22 cellular contexts compared by ENCODE assay signal in genomic region chr6:143233563-143234285, GRCh38.
DNase-seq lines count a peak whose midpoint lies in the region; ATAC-seq, FAIRE-seq and TF ChIP-seq lines count a peak whose summit lies in the region.
"Had no signal": no experiment of that assay in that cellular context is flagged by ENCODE, and none has a peak within 500 bp of the region (broad histone marks: within the 10 kb centered on the region; RNA-seq: fewer than 3 reads in every experiment).

No MANE protein-coding gene starts in this region.

- TF ChIP-seq POLR2A in GM12878 (IDR thresholded peaks at IDR 0.05; ENCODE audit: low read depth, low read length) (no peak), testis (IDR thresholded peaks at IDR 0.05) (no peak)

- no TSS peak for BruUV-seq in GM12878 (replicated peaks; lab: Mats Ljungman, UMichigan)

- H3K27ac Mint-ChIP-seq in activated naive CD4-positive, alpha-beta T cell treated with anti-CD3 and anti-CD28 coated beads, Interleukin-2, amount 10 ng/mL, durations not matched to agents 7 days and 5 days, result no peak overlapping the region
- H3K27ac Mint-ChIP-seq: activated CD4-positive, alpha-beta T cell treated with anti-CD3 and anti-CD28 coated beads for 36 hours; activated T-cell treated with anti-CD3 and anti-CD28 coated beads, Interleukin-2, amount 50 U/mL, for 24 hours; CD4-positive, CD25-positive, alpha-beta regulatory T cell; stimulated activated effector memory CD8-positive, alpha-beta T cell treated with anti-CD3 and anti-CD28 coated beads, Interleukin-12 subunit alpha, Interleukin-12 subunit beta, amount 100 ng/mL, for 72 hours had no signal

- no peak overlapping the region for H3K9ac ChIP-seq in GM12878 (ENCODE audit: control insufficient read depth, insufficient read depth, low read length)
- H3K9ac ChIP-seq: KMS-11 had no signal

- RAD21 ChIA-PET in GM12878 (lab: Charles Lee; ENCODE audit: unreplicated experiment), result interaction anchor here (0.6 to 3.4 kb wide), 4 partner anchors 12 to 759 kb away, joined by 3 to 30 read pairs (median 8); no protein-coding TSS in a partner anchor

- H3K9me3 ChIP-seq in GM12878 (replicated peaks; ENCODE audit: control insufficient read depth, insufficient read depth, low read length), result no peaks in the 10 kb centered on the region
- no peaks in the 10 kb centered on the region for H3K9me3 ChIP-seq in testis
- H3K9me3 ChIP-seq: prostate gland, sigmoid colon, upper lobe of right lung had no signal

- no peaks in the 10 kb centered on the region for H3K36me3 Mint-ChIP-seq in activated naive CD4-positive, alpha-beta T cell treated with anti-CD3 and anti-CD28 coated beads, Interleukin-2, amount 10 ng/mL, durations not matched to agents 7 days and 5 days
- H3K36me3 Mint-ChIP-seq: CD4-positive, CD25-positive, alpha-beta regulatory T cell; stimulated activated effector memory CD8-positive, alpha-beta T cell treated with anti-CD3 and anti-CD28 coated beads, Interleukin-12 subunit alpha, Interleukin-12 subunit beta, amount 100 ng/mL, for 72 hours had no signal

- TF ChIP-seq CTCF in GM12878 (IDR thresholded peaks at IDR 0.05 in 2 of 3, conservative IDR thresholded peaks at IDR 0.05 in 1 of 3; ENCODE audit: control insufficient read depth in 2 of 3, extremely low read depth in 1 of 3, insufficient read depth in 1 of 3, low read depth in 3 of 3, low read length in 3 of 3) (no peak), testis (IDR thresholded peaks at IDR 0.05) (no peak)

- H3K4me3 ChIP-seq in GM12878 (no peak overlapping the region), testis (no peak overlapping the region)
- H3K4me3 ChIP-seq: prostate gland, sigmoid colon, upper lobe of right lung had no signal

- no peaks in the 10 kb centered on the region for H4K20me1 ChIP-seq in GM12878 (ENCODE audit: control insufficient read depth, insufficient read depth)

- no peak overlapping the region for H3K4me2 ChIP-seq in GM12878 (ENCODE audit: control insufficient read depth, insufficient read depth)
- H3K4me2 ChIP-seq: KMS-11 had no signal

- ATAC-seq in GM12878 (peak; percentile 33; the same call in 2 of the 3 replicates), HG02642 (IDR thresholded peaks at IDR 0.05; ENCODE audit: poor library complexity, unreplicated experiment) (no peak)
- ATAC-seq: activated CD4-positive, alpha-beta T cell treated with anti-CD3 and anti-CD28 coated beads for 36 hours; left colon had no signal

- H3K4me3 Mint-ChIP-seq in activated naive CD4-positive, alpha-beta T cell treated with anti-CD3 and anti-CD28 coated beads, Interleukin-2, amount 10 ng/mL, durations not matched to agents 7 days and 5 days, result no peak overlapping the region
- H3K4me3 Mint-ChIP-seq: activated CD4-positive, alpha-beta T cell treated with anti-CD3 and anti-CD28 coated beads for 36 hours; activated T-cell treated with anti-CD3 and anti-CD28 coated beads, Interleukin-2, amount 50 U/mL, for 24 hours; CD4-positive, CD25-positive, alpha-beta regulatory T cell; stimulated activated effector memory CD8-positive, alpha-beta T cell treated with anti-CD3 and anti-CD28 coated beads, Interleukin-12 subunit alpha, Interleukin-12 subunit beta, amount 100 ng/mL, for 72 hours had no signal

- CTCF ChIA-PET in GM12878 (lab: Yijun Ruan, JAX), result interaction anchor here (0.7 to 4.7 kb wide), 8 partner anchors 12 to 541 kb away, joined by 3 to 59 read pairs (median 8); no protein-coding TSS in a partner anchor
- CTCF ChIA-PET in activated naive CD4-positive, alpha-beta T cell treated with anti-CD3 and anti-CD28 coated beads, Interleukin-2, amount 10 ng/mL, durations not matched to agents 7 days and 5 days (lab: Charles Lee), result interaction anchor here (0.8 to 2.2 kb wide), 3 partner anchors 193 to 679 kb away, joined by 3 to 20 read pairs (median 3); no protein-coding TSS in a partner anchor

- no peak overlapping the region for H2AFZ ChIP-seq in GM12878 (ENCODE audit: control insufficient read depth, low read depth, low read length)

- peak; percentile 91 for FAIRE-seq in GM12878 (lab: Jason Lieb, UNC)
- FAIRE-seq: H54 had no signal

- H3K36me3 ChIP-seq in GM12878 (ENCODE audit: control insufficient read depth in 2 of 2, insufficient read depth in 2 of 2, low read length in 1 of 2) (no peaks in the 10 kb centered on the region), testis (ENCODE audit: low read depth, missing control alignments) (no peaks in the 10 kb centered on the region)
- H3K36me3 ChIP-seq: brain microvascular endothelial cell, prostate gland, sigmoid colon, upper lobe of right lung had no signal

- TF ChIP-seq RAD21 in GM12878 (IDR thresholded peaks at IDR 0.05; ENCODE audit: insufficient read depth, low read depth, low read length), result no peak

- SMC1A ChIA-PET in GM12878 (lab: Charles Lee; ENCODE audit: uncharacterized antibody, unreplicated experiment), result interaction anchor here (0.6 to 4.7 kb wide), 7 partner anchors 10 to 540 kb away, joined by 3 to 54 read pairs (median 6); no protein-coding TSS in a partner anchor

- intact Hi-C loops in GM12878 (cut with micrococcal nuclease; ENCODE audit: unreplicated experiment), result loop anchor here (1.0 to 10.0 kb wide), 4 partner anchors 104 to 541 kb away; no protein-coding TSS in a partner anchor
- intact Hi-C loops in testis (cut with DNase I; ENCODE audit: low total_unique reads), result no loop called here

- H3K27me3 ChIP-seq in GM12878 (replicated peaks in 1 of 2; ENCODE audit: control insufficient read depth in 2 of 2, insufficient read depth in 2 of 2, low read length in 1 of 2), result no peaks in the 10 kb centered on the region
- H3K27me3 ChIP-seq in testis, result no peaks in the 10 kb centered on the region
- H3K27me3 ChIP-seq: brain microvascular endothelial cell, sigmoid colon, upper lobe of right lung had no signal

- WGBS in GM12878 (ENCODE audit: insufficient coverage, insufficient replicate concordance, low lambda C conversion rate, missing lambda C conversion rate), result 78% methylated on average over 7 of the region's 7 CpGs
- 56 to 57% methylated on average over 7 of the region's 7 CpGs for WGBS in testis, 2 donors

- H3K27ac ChIP-seq in GM12878 (ENCODE audit: control insufficient read depth, insufficient read depth), result no peak overlapping the region
- H3K27ac ChIP-seq in testis, result no peak overlapping the region
- H3K27ac ChIP-seq: brain microvascular endothelial cell, KMS-11, prostate gland, sigmoid colon, upper lobe of right lung had no signal

- no peaks in the 10 kb centered on the region for H3K4me1 Mint-ChIP-seq in activated naive CD4-positive, alpha-beta T cell treated with anti-CD3 and anti-CD28 coated beads, Interleukin-2, amount 10 ng/mL, durations not matched to agents 7 days and 5 days
- H3K4me1 Mint-ChIP-seq: activated CD4-positive, alpha-beta T cell treated with anti-CD3 and anti-CD28 coated beads for 36 hours; CD4-positive, CD25-positive, alpha-beta regulatory T cell; stimulated activated effector memory CD8-positive, alpha-beta T cell treated with anti-CD3 and anti-CD28 coated beads, Interleukin-12 subunit alpha, Interleukin-12 subunit beta, amount 100 ng/mL, for 72 hours had no signal

- in situ Hi-C loops in GM12878 (cut with MboI), result no loop called here

- H3K4me1 ChIP-seq in GM12878 (ENCODE audit: control insufficient read depth, insufficient read depth, low read length) (no peaks in the 10 kb centered on the region), testis (peaks cover 4% of the 10 kb centered on the region)
- H3K4me1 ChIP-seq: prostate gland, sigmoid colon, upper lobe of right lung had no signal

- H3K9me3 Mint-ChIP-seq in activated naive CD4-positive, alpha-beta T cell treated with anti-CD3 and anti-CD28 coated beads, Interleukin-2, amount 10 ng/mL, durations not matched to agents 7 days and 5 days, result no peaks in the 10 kb centered on the region
- H3K9me3 Mint-ChIP-seq: activated T-cell treated with anti-CD3 and anti-CD28 coated beads, Interleukin-2, amount 50 U/mL, for 24 hours; CD4-positive, CD25-positive, alpha-beta regulatory T cell; stimulated activated effector memory CD8-positive, alpha-beta T cell treated with anti-CD3 and anti-CD28 coated beads, Interleukin-12 subunit alpha, Interleukin-12 subunit beta, amount 100 ng/mL, for 72 hours had no signal

- no peak for TF ChIP-seq EP300 in GM12878 (IDR thresholded peaks at IDR 0.05; ENCODE audit: borderline replicate concordance in 1 of 2, control insufficient read depth in 1 of 2, low read depth in 2 of 2, low read length in 2 of 2)

- H3K79me2 ChIP-seq in GM12878 (ENCODE audit: control insufficient read depth, insufficient read depth, low read length), result no peaks in the 10 kb centered on the region

- POLR2A ChIA-PET in GM12878 (lab: Charles Lee), result interaction anchor here (0.6 kb wide), 2 partner anchors 13 to 195 kb away, joined by 6 read pairs; no protein-coding TSS in a partner anchor

- peak; percentile 4 for DNase-seq in NCI-H526 treated with DMSO at 0.1 percent for 48 hours (lab: John Stamatoyannopoulos, UW)
- DNase-seq in GM12878 (ENCODE audit: low read depth, low spot score), result no peak
- DNase-seq in iris pigment epithelial cell (ENCODE audit: low read depth), result peak; percentile 18
- peak; percentile 24 for DNase-seq in testis
- DNase-seq in activated naive CD4-positive, alpha-beta T cell treated with anti-CD3 and anti-CD28 coated beads, Interleukin-2, amount 10 ng/mL, durations not matched to agents 7 days and 5 days, result no peak
- no peak for DNase-seq in superior temporal gyrus (ENCODE audit: extremely low spot score)
- DNase-seq: activated CD8-positive, alpha-beta memory T cell treated with anti-CD3 and anti-CD28 coated beads for 24 hours; activated gamma-delta T cell; NCI-H1417 treated with DMSO at 0.1 percent for 48 hours; NCI-H2081 treated with DMSO at 0.1 percent for 48 hours; sigmoid colon; upper lobe of right lung had no signal

- no peaks in the 10 kb centered on the region for H3K27me3 Mint-ChIP-seq in activated naive CD4-positive, alpha-beta T cell treated with anti-CD3 and anti-CD28 coated beads, Interleukin-2, amount 10 ng/mL, durations not matched to agents 7 days and 5 days
- H3K27me3 Mint-ChIP-seq: activated CD4-positive, alpha-beta T cell treated with anti-CD3 and anti-CD28 coated beads for 36 hours; activated T-cell treated with anti-CD3 and anti-CD28 coated beads, Interleukin-2, amount 50 U/mL, for 24 hours; CD4-positive, CD25-positive, alpha-beta regulatory T cell had no signal

Comparison
In these comparisons a context has a peak if more than half of its experiments do, and no peak if none do; other contexts are left out.
1. DNase-seq: peak in NCI-H526 treated with DMSO at 0.1 percent for 48 hours (single experiment), iris pigment epithelial cell (single experiment) and testis (single experiment); none in GM12878 (single experiment), activated naive CD4-positive, alpha-beta T cell treated with anti-CD3 and anti-CD28 coated beads, Interleukin-2, amount 10 ng/mL, durations not matched to agents 7 days and 5 days (single experiment) and superior temporal gyrus (single experiment).